Comparison of ENCODE assay signal across 26 cellular contexts in genomic region chr7:150633926-150634325, GRCh38. TPM values are rescaled to one million over a fixed set of nuclear protein-coding genes. Genes with fewer than 3 reads are reported as not detected.
DNase-seq lines count a peak whose midpoint lies in the region; ATAC-seq, FAIRE-seq and TF ChIP-seq lines count a peak whose summit lies in the region.
"Had no signal": no experiment of that assay in that cellular context is flagged by ENCODE, and none has a peak within 500 bp of the region (broad histone marks: within the 10 kb centered on the region; RNA-seq: fewer than 3 reads in every experiment).

No MANE protein-coding gene starts in this region.

- peaks cover 45% of the 10 kb centered on the region for H3K4me1 Mint-ChIP-seq in activated T-cell treated with anti-CD3 and anti-CD28 coated beads, Interleukin-2, amount 50 U/mL, for 72 hours (ENCODE audit: low read depth)
- H3K4me1 Mint-ChIP-seq in activated naive CD8-positive, alpha-beta T cell treated with anti-CD3 and anti-CD28 coated beads for 36 hours: peaks cover 37% of the 10 kb centered on the region
- H3K4me1 Mint-ChIP-seq: neural crest cell had no signal

- peak overlapping the region; percentile 37 to 91 (median 78) for H3K27ac ChIP-seq in spleen
- H3K27ac ChIP-seq: body of pancreas had no signal

- H3K4me3 ChIP-seq in spleen: no peak overlapping the region
- H3K4me3 ChIP-seq: body of pancreas, skin epidermis, uterus had no signal

- H3K36me3 Mint-ChIP-seq in activated T-cell treated with anti-CD3 and anti-CD28 coated beads, Interleukin-2, amount 50 U/mL, for 72 hours (ENCODE audit: insufficient read depth in 2 of 2): peaks cover 40 to 62% of the 10 kb centered on the region in 2 donors
- H3K36me3 Mint-ChIP-seq in activated naive CD8-positive, alpha-beta T cell treated with anti-CD3 and anti-CD28 coated beads for 36 hours: peaks cover 73% of the 10 kb centered on the region

- peak; percentile 48 for FAIRE-seq in GM12892 (lab: Jason Lieb, UNC)
- FAIRE-seq: colon, keratinocyte had no signal

- H3K27me3 ChIP-seq in spleen (replicated peaks in 1 of 7): no peaks in the 10 kb centered on the region
- H3K27me3 ChIP-seq: body of pancreas, uterus had no signal

- peaks cover 7 to 53% (median 36%) of the 10 kb centered on the region in 6 donors for H3K4me1 ChIP-seq in spleen
- H3K4me1 ChIP-seq: body of pancreas, uterus had no signal

- peaks cover 0 to 14% (median 10%) of the 10 kb centered on the region in 8 donors for H3K9me3 ChIP-seq in spleen

- DNase-seq in activated T-cell treated with anti-CD3 and anti-CD28 coated beads, Interleukin-2, amount 50 U/mL, for 72 hours: no peak
- no peak for DNase-seq in activated T-cell treated with anti-CD3 and anti-CD28 coated beads, Interleukin-2, amount 50 U/mL, for 1 hour
- DNase-seq in GM12892 (ENCODE audit: insufficient read length): no peak
- DNase-seq in activated naive CD8-positive, alpha-beta T cell treated with anti-CD3 and anti-CD28 coated beads for 36 hours: no peak
- no peak for DNase-seq in spleen
- DNase-seq in erythroblast (lab: John Stamatoyannopoulos, UW): no peak
- no peak for DNase-seq in superior temporal gyrus (ENCODE audit: extremely low spot score)
- DNase-seq: activated CD8-positive, alpha-beta memory T cell treated with anti-CD3 and anti-CD28 coated beads for 24 hours; activated gamma-delta T cell treated with Interleukin-2 at 50 U/mL for 16 hours; body of pancreas; HCEC 1CT; hippocampal formation; NCI-H1105 treated with DMSO at 0.1 percent for 48 hours; NCI-H2171; NCI-H526 treated with DMSO at 0.1 percent for 48 hours; stimulated activated CD4-positive, alpha-beta T cell treated with anti-CD3 and anti-CD28 coated beads, Interleukin-2, amount 100 ng/mL, for 48 hours; uterus had no signal

- 66 to 90% (median 83%) methylated on average over 1 of the region's 1 CpG for WGBS in spleen, 5 donors

- peaks cover 0 to 15% (median 5%) of the 10 kb centered on the region in 6 donors for H3K36me3 ChIP-seq in spleen
- H3K36me3 ChIP-seq: uterus had no signal

- no peaks in the 10 kb centered on the region for H3K27me3 Mint-ChIP-seq in activated T-cell treated with anti-CD3 and anti-CD28 coated beads, Interleukin-2, amount 50 U/mL, for 72 hours (ENCODE audit: low read depth)
- H3K27me3 Mint-ChIP-seq in activated naive CD8-positive, alpha-beta T cell treated with anti-CD3 and anti-CD28 coated beads for 36 hours: no peaks in the 10 kb centered on the region

- peak overlapping the region; percentile 79 for H3K27ac Mint-ChIP-seq in activated T-cell treated with anti-CD3 and anti-CD28 coated beads, Interleukin-2, amount 50 U/mL, for 72 hours
- H3K27ac Mint-ChIP-seq in activated naive CD8-positive, alpha-beta T cell treated with anti-CD3 and anti-CD28 coated beads for 36 hours: peak overlapping the region; percentile 73
- H3K27ac Mint-ChIP-seq: CD14-positive monocyte, memory B cell had no signal

- no peak for TF ChIP-seq POLR2A in GM12892 (IDR thresholded peaks at IDR 0.05; ENCODE audit: low read depth, low read length)
- TF ChIP-seq POLR2A in spleen (IDR thresholded peaks at IDR 0.05): no peak
- TF ChIP-seq POLR2A in erythroblast (IDR thresholded peaks at IDR 0.05; ENCODE audit: low read length): no peak

- intact Hi-C loops in spleen (cut with DNase I; ENCODE audit: low total_unique reads): no loop called here

- peak overlapping the region; percentile 40 to 41 for H3K4me3 Mint-ChIP-seq in activated T-cell treated with anti-CD3 and anti-CD28 coated beads, Interleukin-2, amount 50 U/mL, for 72 hours
- peak overlapping the region; percentile 11 for H3K4me3 Mint-ChIP-seq in activated naive CD8-positive, alpha-beta T cell treated with anti-CD3 and anti-CD28 coated beads for 36 hours
- H3K4me3 Mint-ChIP-seq: CD14-positive monocyte, memory B cell, neural crest cell had no signal

- H3K9me3 Mint-ChIP-seq in activated T-cell treated with anti-CD3 and anti-CD28 coated beads, Interleukin-2, amount 50 U/mL, for 72 hours: peaks cover 16 to 18% of the 10 kb centered on the region in 2 donors
- H3K9me3 Mint-ChIP-seq in activated naive CD8-positive, alpha-beta T cell treated with anti-CD3 and anti-CD28 coated beads for 36 hours: peaks cover 37% of the 10 kb centered on the region

- TF ChIP-seq CTCF in spleen (IDR thresholded peaks at IDR 0.05 in 8 of 11, conservative IDR thresholded peaks at IDR 0.05 in 3 of 11): no peak

- ATAC-seq in activated T-cell treated with anti-CD3 and anti-CD28 coated beads, Interleukin-2, amount 50 U/mL, for 72 hours (replicated peaks in 1 of 2): no peak
- no peak for ATAC-seq in GM21717 (IDR thresholded peaks at IDR 0.05; ENCODE audit: unreplicated experiment)
- ATAC-seq: body of pancreas had no signal

RNA-seq across cellular contexts. Expression of gene GIMAP6, which starts 1.7 kb away (rescaled TPM):
- total RNA-seq in activated T-cell treated with anti-CD3 and anti-CD28 coated beads, Interleukin-2, amount 50 U/mL, for 72 hours: 10 to 100 TPM; 35.1 to 41.6 TPM
- 34.6 TPM for polyA plus RNA-seq in GM12892 (2012; ENCODE audit: missing spikeins)
- total RNA-seq in activated naive CD8-positive, alpha-beta T cell treated with anti-CD3 and anti-CD28 coated beads for 36 hours: 10 to 100 TPM; 34.2 to 34.8 TPM
- total RNA-seq in spleen: 100 to 1,000 TPM in 5 of 7 donors, 10 to 100 TPM in 2; 75.5 to 181 (median 135) TPM
- 10 to 100 TPM; 18.2 to 58.6 (median 27.7) TPM for polyA plus RNA-seq in spleen
- total RNA-seq: fibroblast of villous mesenchyme, neural crest cell had no signal
- polyA plus RNA-seq: AG04450 had no signal

RNA-seq across cellular contexts. Expression of gene GIMAP2, which starts 51.6 kb away (rescaled TPM):
- total RNA-seq in activated T-cell treated with anti-CD3 and anti-CD28 coated beads, Interleukin-2, amount 50 U/mL, for 72 hours: 10 to 100 TPM; 47.8 to 59.4 TPM
- polyA plus RNA-seq in GM12892 (2012; ENCODE audit: missing spikeins): 29.7 TPM
- 10 to 100 TPM; 40.7 to 41.2 TPM for total RNA-seq in activated naive CD8-positive, alpha-beta T cell treated with anti-CD3 and anti-CD28 coated beads for 36 hours
- total RNA-seq in spleen: 100 to 1,000 TPM in 1 of 7 donors, 10 to 100 TPM in 6; 48.6 to 126 (median 85.4) TPM
- 10 to 100 TPM; 33.9 to 48.5 (median 47.5) TPM for polyA plus RNA-seq in spleen
- total RNA-seq: neural crest cell had no signal
